In the genomic region with DNA sequence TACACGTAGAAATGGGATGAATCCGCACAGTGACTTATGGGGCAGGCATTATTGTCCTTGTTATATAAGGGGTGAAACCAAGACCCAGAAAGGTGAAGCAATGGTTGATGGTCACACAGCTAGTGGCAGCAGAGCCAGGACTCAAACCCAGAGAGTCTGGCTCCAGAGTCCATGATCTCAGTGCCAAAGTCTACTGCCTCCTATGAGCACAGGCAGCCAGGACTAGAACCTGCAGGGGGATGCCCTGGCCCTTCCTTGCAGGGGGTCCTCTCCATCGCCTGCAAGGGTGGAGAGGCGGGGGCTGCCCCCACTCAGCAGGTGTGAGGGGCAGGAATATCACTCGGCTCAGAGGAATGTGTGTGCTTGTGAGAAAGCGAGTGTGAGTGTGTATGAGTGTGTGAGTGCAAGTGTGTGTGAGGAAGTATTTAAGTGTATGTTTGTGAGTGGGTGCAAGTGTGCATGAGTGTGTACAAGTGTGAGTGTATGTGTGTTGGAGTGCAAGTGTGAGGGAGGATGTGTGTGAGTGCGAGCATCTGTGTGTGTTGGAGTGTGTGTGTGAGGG, we compare ENCODE assay signal across 16 cellular contexts. TPM values are rescaled to one million over a fixed set of nuclear protein-coding genes. Genes with fewer than 3 reads are reported as not detected.
A peak's percentile ranks its signal among the peaks of the same experiment; 100 is the strongest.
DNase-seq lines count a peak whose midpoint lies in the region; ATAC-seq, FAIRE-seq and TF ChIP-seq lines count a peak whose summit lies in the region.
"Had no signal": no experiment of that assay in that cellular context is flagged by ENCODE, and none has a peak within 500 bp of the region (broad histone marks: within the 10 kb centered on the region; RNA-seq: fewer than 3 reads in every experiment).

No MANE protein-coding gene starts in this region.

- H3K9me3 ChIP-seq in H9 (ENCODE audit: control insufficient read depth, low read depth, low read length), result no peaks in the 10 kb centered on the region
- no peaks in the 10 kb centered on the region for H3K9me3 ChIP-seq in SJSA1 (replicated peaks)
- H3K9me3 ChIP-seq in kidney (ENCODE audit: control insufficient read depth in 1 of 2, low read length in 2 of 2), result no peaks in the 10 kb centered on the region
- H3K9me3 ChIP-seq in gastrocnemius medialis, result no peaks in the 10 kb centered on the region
- H3K9me3 ChIP-seq in T-helper 17 cell (ENCODE audit: control insufficient read depth, low read length, poor library complexity, severe bottlenecking), result no peaks in the 10 kb centered on the region
- H3K9me3 ChIP-seq: BLaER1 treated with 17β-estradiol and CSF1 and Interleukin-3, amounts not matched to agents 10 nM and 100 nM; neutrophil had no signal

- no peak overlapping the region for H3K56ac ChIP-seq in H9 (ENCODE audit: insufficient read length, low read depth, low read length)

- H2AK5ac ChIP-seq in H9 (ENCODE audit: insufficient read length, low read length), result no peak overlapping the region

- H3K23ac ChIP-seq in H9 (ENCODE audit: insufficient read length, low read depth, low read length), result no peak overlapping the region

- H4K91ac ChIP-seq in H9 (ENCODE audit: insufficient read length, low read depth, low read length), result no peak overlapping the region

- H4K5ac ChIP-seq in H9 (ENCODE audit: insufficient read length, low read depth, low read length), result peak overlapping the region; percentile 33

- H3K36me3 ChIP-seq in SJSA1 (peaks cover 5% of the 10 kb centered on the region; the same call in 1 of the 2 replicates), kidney (ENCODE audit: control insufficient read depth in 1 of 2, insufficient read depth in 2 of 2, low read length in 2 of 2) (no peaks in the 10 kb centered on the region), gastrocnemius medialis (no peaks in the 10 kb centered on the region)
- H3K36me3 ChIP-seq: neutrophil had no signal

- H3K27me3 Mint-ChIP-seq in H9 (ENCODE audit: low read depth) (no peaks in the 10 kb centered on the region), T-helper 17 cell (peaks cover 75% of the 10 kb centered on the region)

- no peak for TF ChIP-seq POLR2A in gastrocnemius medialis (IDR thresholded peaks at IDR 0.05)

- TF ChIP-seq CTCF in H9 (conservative IDR thresholded peaks at IDR 0.05) (no peak), kidney (IDR thresholded peaks at IDR 0.05; ENCODE audit: borderline replicate concordance, extremely low read depth, insufficient read depth) (no peak), gastrocnemius medialis (IDR thresholded peaks at IDR 0.05 in 4 of 5, conservative IDR thresholded peaks at IDR 0.05 in 1 of 5) (no peak), foreskin fibroblast (IDR thresholded peaks at IDR 0.05; ENCODE audit: low read depth, low read length) (no peak)

- peak overlapping the region; percentile 39 for H3K18ac ChIP-seq in H9 (ENCODE audit: insufficient read length, low read depth, low read length)

- ATAC-seq in gastrocnemius medialis, result no peak
- ATAC-seq in T-helper 17 cell, result no peak
- ATAC-seq: GM12878 had no signal

- FAIRE-seq in kidney (lab: Jason Lieb, UNC), result no peak
- FAIRE-seq: GM12878 had no signal

- H3K9ac ChIP-seq in H9 (ENCODE audit: extremely low read depth, insufficient read length, low read length) (no peak overlapping the region), kidney (ENCODE audit: low read length in 2 of 2) (no peak overlapping the region)
- H3K9ac ChIP-seq: BLaER1 treated with 17β-estradiol and CSF1 and Interleukin-3, amounts not matched to agents 10 nM and 100 nM had no signal

- 96% methylated on average over 2 of the region's 7 CpGs for WGBS in H9 (ENCODE audit: extremely low coverage, insufficient read length, low lambda C conversion rate)

- peak overlapping the region; percentile 4 for H4K8ac ChIP-seq in H9 (replicated peaks; ENCODE audit: insufficient read length, low read depth, low read length)

- in situ Hi-C loops in gastrocnemius medialis (cut with MboI; ENCODE audit: low sequenced_read_pairs in 4 of 4), result loop anchor here in 1 of 4 donors (25.0 kb wide), 1 partner anchor 387 kb away; no protein-coding TSS in a partner anchor

- H3T11ph ChIP-seq in H9 (ENCODE audit: low read length), result no peak overlapping the region

- H3K27ac Mint-ChIP-seq in H9, result peak overlapping the region; percentile 29 to 73 (median 51)
- no peak overlapping the region for H3K27ac Mint-ChIP-seq in T-helper 17 cell
- H3K27ac Mint-ChIP-seq: activated CD4-positive, alpha-beta T cell treated with anti-CD3 and anti-CD28 coated beads, Interleukin-2, amount 10 ng/mL, durations not matched to agents 24 days and 14 days; T-helper 2 cell treated with Interferon-gamma antibody and Interleukin-4, amounts not matched to agents 5 μg/mL and 100 μg/mL, for 36 hours had no signal

- no peaks in the 10 kb centered on the region for H3K27me3 ChIP-seq in H9 (ENCODE audit: insufficient read depth, low read length)
- H3K27me3 ChIP-seq in SJSA1 (replicated peaks), result no peaks in the 10 kb centered on the region
- no peaks in the 10 kb centered on the region for H3K27me3 ChIP-seq in gastrocnemius medialis

- no peak overlapping the region for H2BK20ac ChIP-seq in H9 (ENCODE audit: low read depth, low read length, poor library complexity, severe bottlenecking)

- intact Hi-C loops in kidney (cut with DNase I), result no loop called here
- intact Hi-C loops in gastrocnemius medialis (cut with DNase I; ENCODE audit: low total_unique reads), result no loop called here

- no peak overlapping the region for H2AFZ ChIP-seq in H9 (ENCODE audit: low read length)

- H3K4ac ChIP-seq in H9 (ENCODE audit: low read depth, low read length), result no peak overlapping the region

- DNase-seq in H9 (no peak), SJSA1 (ENCODE audit: low read depth in 1 of 2, low spot score in 2 of 2) (no peak), kidney (no peak), gastrocnemius medialis (no peak), foreskin fibroblast (no peak), ureter (ENCODE audit: low spot score) (no peak), T-helper 17 cell (no peak), OCI-M1 (lab: John Stamatoyannopoulos, UW) (no peak)
- DNase-seq: activated CD4-positive, alpha-beta T cell treated with anti-CD3 and anti-CD28 coated beads, Interleukin-2, amount 10 ng/mL, durations not matched to agents 24 days and 14 days; activated T-cell treated with anti-CD3 and anti-CD28 coated beads, Interleukin-2, amount 50 U/mL, for 48 hours; NCI-H146; RPMI8226 had no signal

- H3K4me2 ChIP-seq in H9 (ENCODE audit: insufficient read depth, insufficient read length, low read length), result no peak overlapping the region
- H3K4me2 ChIP-seq: BLaER1 treated with 17β-estradiol and CSF1 and Interleukin-3, amounts not matched to agents 10 nM and 100 nM had no signal

- H3K9me3 Mint-ChIP-seq in H9, result peaks cover 0 to 3% of the 10 kb centered on the region in 2 experiments; a peak in 1 of 5 replicates
- H3K9me3 Mint-ChIP-seq: activated CD4-positive, alpha-beta T cell treated with anti-CD3 and anti-CD28 coated beads, Interleukin-2, amount 10 ng/mL, durations not matched to agents 24 days and 14 days; T-helper 2 cell treated with Interferon-gamma antibody and Interleukin-4, amounts not matched to agents 5 μg/mL and 100 μg/mL, for 36 hours had no signal

- H3K36me3 Mint-ChIP-seq in H9 (ENCODE audit: insufficient read depth in 1 of 3, low read depth in 3 of 3) (peaks cover 30 to 67% (median 39%) of the 10 kb centered on the region in 3 experiments; a peak in 6 of 7 replicates), T-helper 17 cell (ENCODE audit: low read depth) (peaks cover 5% of the 10 kb centered on the region)

- H3K4me1 ChIP-seq in H9 (ENCODE audit: insufficient read depth, low read length) (peaks cover 7% of the 10 kb centered on the region; the same call in 1 of the 2 replicates), SJSA1 (replicated peaks) (peaks cover 47% of the 10 kb centered on the region), kidney (ENCODE audit: control insufficient read depth in 1 of 2, insufficient read depth in 1 of 2, low read depth in 1 of 2, low read length in 2 of 2) (peaks cover 42 to 51% of the 10 kb centered on the region in 2 donors), gastrocnemius medialis (peaks cover 50 to 53% of the 10 kb centered on the region in 2 donors)

- no peaks in the 10 kb centered on the region for H3K23me2 ChIP-seq in H9 (ENCODE audit: insufficient read length, low read depth, low read length, poor library complexity, severe bottlenecking)

- peak overlapping the region; percentile 11 for H2BK12ac ChIP-seq in H9 (ENCODE audit: insufficient read length, low read depth, low read length)

- no peaks in the 10 kb centered on the region for H3K79me2 ChIP-seq in H9 (ENCODE audit: insufficient read depth, low read length)

- H3K4me3 Mint-ChIP-seq in H9 (no peak overlapping the region), T-helper 17 cell (no peak overlapping the region)
- H3K4me3 Mint-ChIP-seq: activated CD4-positive, alpha-beta T cell treated with anti-CD3 and anti-CD28 coated beads, Interleukin-2, amount 10 ng/mL, durations not matched to agents 24 days and 14 days; T-helper 2 cell treated with Interferon-gamma antibody and Interleukin-4, amounts not matched to agents 5 μg/mL and 100 μg/mL, for 36 hours had no signal

- H3K27ac ChIP-seq in H9 (ENCODE audit: insufficient read length, low read depth, low read length), result peak overlapping the region; percentile 49
- H3K27ac ChIP-seq in SJSA1, result peak overlapping the region; percentile 62
- peak overlapping the region; percentile 41 to 47 for H3K27ac ChIP-seq in kidney (ENCODE audit: low read depth in 2 of 2, low read length in 2 of 2)
- H3K27ac ChIP-seq in gastrocnemius medialis, result peak overlapping the region in 3 of 4 donors; percentile 26 to 56 (median 33)
- H3K27ac ChIP-seq: BLaER1 treated with 17β-estradiol and CSF1 and Interleukin-3, amounts not matched to agents 10 nM and 100 nM; neutrophil had no signal

- H3K79me1 ChIP-seq in H9 (ENCODE audit: insufficient read depth, low read depth, low read length, poor library complexity, severe bottlenecking), result peaks cover 3% of the 10 kb centered on the region

- no peak overlapping the region for H2BK5ac ChIP-seq in H9 (ENCODE audit: insufficient read length, low read length)

- no peaks in the 10 kb centered on the region for H4K20me1 ChIP-seq in H9 (ENCODE audit: control insufficient read depth, insufficient read depth, insufficient read length)

- no peak overlapping the region for H2BK15ac ChIP-seq in H9 (ENCODE audit: low read depth, low read length)

- H3K4me3 ChIP-seq in SJSA1 (no peak overlapping the region), kidney (ENCODE audit: low read length in 2 of 2) (peak overlapping the region in 1 of 2 donors; percentile 10), gastrocnemius medialis (no peak overlapping the region), foreskin fibroblast (ENCODE audit: low read depth in 1 of 2, low read length in 2 of 2) (no peak overlapping the region)
- H3K4me3 ChIP-seq: BLaER1 treated with 17β-estradiol and CSF1 and Interleukin-3, amounts not matched to agents 10 nM and 100 nM; GM12878 had no signal

- H2BK120ac ChIP-seq in H9 (ENCODE audit: low read depth, low read length, poor library complexity, severe bottlenecking), result no peak overlapping the region

- H3K14ac ChIP-seq in H9 (ENCODE audit: insufficient read depth, low read length), result no peak overlapping the region; the same call in 1 of the 2 replicates

- H3K4me1 Mint-ChIP-seq in H9 (peaks cover 34 to 37% of the 10 kb centered on the region in 2 experiments), T-helper 17 cell (peaks cover 7% of the 10 kb centered on the region)
- H3K4me1 Mint-ChIP-seq: activated CD4-positive, alpha-beta T cell treated with anti-CD3 and anti-CD28 coated beads, Interleukin-2, amount 10 ng/mL, durations not matched to agents 24 days and 14 days had no signal

RNA-seq across cellular contexts. Expression of a gene that starts 44.7 kb away (rescaled TPM):
- 56.4 and 65.4 TPM in 2 replicates for total RNA-seq in H9 (2021)
- 31.8 and 42.2 TPM in 2 replicates for total RNA-seq in SJSA1 (2014; rRNA removed; shearing (Covaris generic))
- total RNA-seq in kidney, result 24.7 TPM
- 25.7 TPM for polyA plus RNA-seq in kidney (ENCODE audit: insufficient read depth, low read depth, low replicate concordance)
- 1 to 10 TPM; 2.2 to 7.6 (median 6.2) TPM for total RNA-seq in gastrocnemius medialis
- 33.6 TPM for total RNA-seq in ureter
- 10 to 100 TPM; 12.1 to 17.0 TPM for total RNA-seq in T-helper 17 cell
